ENCODE assay signal across 20 cellular contexts in genomic region chr17:19390951-19391350, GRCh38. TPM values are rescaled to one million over a fixed set of nuclear protein-coding genes. Genes with fewer than 3 reads are reported as not detected.
"Had no signal": no experiment of that assay in that cellular context is flagged by ENCODE, and none has a peak within 500 bp of the region (broad histone marks: within the 10 kb centered on the region; RNA-seq: fewer than 3 reads in every experiment).

No MANE protein-coding gene starts in this region.

- H3K79me2 ChIP-seq: parathyroid adenoma had no signal

- ATAC-seq: activated CD8-positive, alpha-beta memory T cell treated with anti-CD3 and anti-CD28 coated beads, Interleukin-2, amount 10 ng/mL, durations not matched to agents 7 days and 5 days; activated T-helper 17 cell treated with anti-CD3 and anti-CD28 coated beads, Interleukin-2, amount 50 U/mL, for 72 hours; left cardiac atrium; natural killer cell; stimulated activated naive B cell treated with anti-CD40 and anti-IgM and Interleukin-4, amounts not matched to agents 10 μg/mL and 1 μg/mL and 100 μg/mL, for 72 hours had no signal

- H3K9ac ChIP-seq: parathyroid adenoma, SK-N-SH had no signal

- H3K9me2 ChIP-seq: SK-N-SH had no signal

- H3K36me3 ChIP-seq: brain microvascular endothelial cell, esophagus muscularis mucosa, thyroid gland had no signal

- H3K27ac ChIP-seq: brain microvascular endothelial cell, parathyroid adenoma, thyroid gland had no signal

- H3K27me3 ChIP-seq: brain microvascular endothelial cell, esophagus muscularis mucosa, thyroid gland had no signal

- H2AFZ ChIP-seq: parathyroid adenoma had no signal

- H3K4me2 ChIP-seq: SK-N-SH had no signal

- H3K27me3 Mint-ChIP-seq: activated T-helper 17 cell treated with anti-CD3 and anti-CD28 coated beads, Interleukin-2, amount 50 U/mL, for 72 hours; dendritic cell treated with granulocyte-macrophage colony-stimulating factor and Interleukin-4, amounts not matched to agents 40 ng/mL and 50 ng/mL, for 4 days had no signal

- H3K36me3 Mint-ChIP-seq: activated CD8-positive, alpha-beta memory T cell treated with anti-CD3 and anti-CD28 coated beads, Interleukin-2, amount 10 ng/mL, durations not matched to agents 7 days and 5 days; activated naive CD8-positive, alpha-beta T cell treated with anti-CD3 and anti-CD28 coated beads for 36 hours; natural killer cell had no signal

- H3K9me3 Mint-ChIP-seq: activated B cell treated with CpG ODN at 0.5 μM for 24 hours; activated CD4-positive, alpha-beta memory T cell treated with anti-CD3 and anti-CD28 coated beads, Interleukin-2, amount 10 ng/mL, durations not matched to agents 7 days and 5 days; activated naive CD8-positive, alpha-beta T cell treated with anti-CD3 and anti-CD28 coated beads for 36 hours; activated T-helper 17 cell treated with anti-CD3 and anti-CD28 coated beads, Interleukin-2, amount 50 U/mL, for 72 hours; dendritic cell treated with granulocyte-macrophage colony-stimulating factor and Interleukin-4, amounts not matched to agents 40 ng/mL and 50 ng/mL, for 4 days; natural killer cell; stimulated activated naive B cell treated with anti-CD40 and anti-IgM and Interleukin-4, amounts not matched to agents 10 μg/mL and 1 μg/mL and 100 μg/mL, for 72 hours; T-helper 2 cell treated with Interferon-gamma antibody and Interleukin-4, amounts not matched to agents 5 μg/mL and 100 μg/mL, for 36 hours had no signal

- H3K4me3 ChIP-seq: esophagus muscularis mucosa, thyroid gland had no signal

- H3K9me3 ChIP-seq: esophagus muscularis mucosa, SK-N-SH, thyroid gland had no signal

- H3K4me1 Mint-ChIP-seq: activated B cell treated with CpG ODN at 0.5 μM for 24 hours; activated CD4-positive, alpha-beta memory T cell treated with anti-CD3 and anti-CD28 coated beads, Interleukin-2, amount 10 ng/mL, durations not matched to agents 7 days and 5 days; activated CD8-positive, alpha-beta memory T cell treated with anti-CD3 and anti-CD28 coated beads, Interleukin-2, amount 10 ng/mL, durations not matched to agents 7 days and 5 days; activated T-helper 17 cell treated with anti-CD3 and anti-CD28 coated beads, Interleukin-2, amount 50 U/mL, for 72 hours had no signal

- H3K27ac Mint-ChIP-seq: activated B cell treated with CpG ODN at 0.5 μM for 24 hours; activated CD4-positive, alpha-beta memory T cell treated with anti-CD3 and anti-CD28 coated beads, Interleukin-2, amount 10 ng/mL, durations not matched to agents 7 days and 5 days; activated CD8-positive, alpha-beta memory T cell treated with anti-CD3 and anti-CD28 coated beads, Interleukin-2, amount 10 ng/mL, durations not matched to agents 7 days and 5 days; activated naive CD8-positive, alpha-beta T cell treated with anti-CD3 and anti-CD28 coated beads for 36 hours; activated T-helper 17 cell treated with anti-CD3 and anti-CD28 coated beads, Interleukin-2, amount 50 U/mL, for 72 hours; dendritic cell treated with granulocyte-macrophage colony-stimulating factor and Interleukin-4, amounts not matched to agents 40 ng/mL and 50 ng/mL, for 4 days; natural killer cell; stimulated activated naive B cell treated with anti-CD40 and anti-IgM and Interleukin-4, amounts not matched to agents 10 μg/mL and 1 μg/mL and 100 μg/mL, for 72 hours; T-helper 2 cell treated with Interferon-gamma antibody and Interleukin-4, amounts not matched to agents 5 μg/mL and 100 μg/mL, for 36 hours had no signal

- H3K4me3 Mint-ChIP-seq: activated B cell treated with CpG ODN at 0.5 μM for 24 hours; activated CD4-positive, alpha-beta memory T cell treated with anti-CD3 and anti-CD28 coated beads, Interleukin-2, amount 10 ng/mL, durations not matched to agents 7 days and 5 days; activated CD8-positive, alpha-beta memory T cell treated with anti-CD3 and anti-CD28 coated beads, Interleukin-2, amount 10 ng/mL, durations not matched to agents 7 days and 5 days; activated naive CD8-positive, alpha-beta T cell treated with anti-CD3 and anti-CD28 coated beads for 36 hours; activated T-helper 17 cell treated with anti-CD3 and anti-CD28 coated beads, Interleukin-2, amount 50 U/mL, for 72 hours; dendritic cell treated with granulocyte-macrophage colony-stimulating factor and Interleukin-4, amounts not matched to agents 40 ng/mL and 50 ng/mL, for 4 days; natural killer cell; stimulated activated naive B cell treated with anti-CD40 and anti-IgM and Interleukin-4, amounts not matched to agents 10 μg/mL and 1 μg/mL and 100 μg/mL, for 72 hours; T-helper 2 cell treated with Interferon-gamma antibody and Interleukin-4, amounts not matched to agents 5 μg/mL and 100 μg/mL, for 36 hours had no signal

- DNase-seq: activated B cell treated with CpG ODN at 0.5 μM for 24 hours; activated CD4-positive, alpha-beta memory T cell treated with anti-CD3 and anti-CD28 coated beads, Interleukin-2, amount 10 ng/mL, durations not matched to agents 7 days and 5 days; activated CD4-positive, alpha-beta T cell treated with anti-CD3 and anti-CD28 coated beads for 4 hours; activated CD8-positive, alpha-beta memory T cell treated with anti-CD3 and anti-CD28 coated beads, Interleukin-2, amount 10 ng/mL, durations not matched to agents 7 days and 5 days; activated naive CD4-positive, alpha-beta T cell; activated naive CD8-positive, alpha-beta T cell treated with anti-CD3 and anti-CD28 coated beads for 36 hours; amniotic stem cell; brain microvascular endothelial cell; cerebellar nuclear complex; effector CD8-positive, alpha-beta T cell; left cardiac atrium; natural killer cell; SK-N-SH; stimulated activated naive B cell treated with anti-CD40 and anti-IgM and Interleukin-4, amounts not matched to agents 10 μg/mL and 1 μg/mL and 100 μg/mL, for 72 hours; thyroid gland had no signal

RNA-seq across cellular contexts. Expression of gene MFAP4, which starts 4.0 kb away (rescaled TPM):
- total RNA-seq: activated B cell treated with CpG ODN at 0.5 μM for 24 hours; activated CD4-positive, alpha-beta memory T cell treated with anti-CD3 and anti-CD28 coated beads, Interleukin-2, amount 10 ng/mL, durations not matched to agents 7 days and 5 days; activated CD8-positive, alpha-beta memory T cell treated with anti-CD3 and anti-CD28 coated beads, Interleukin-2, amount 10 ng/mL, durations not matched to agents 7 days and 5 days; activated T-helper 17 cell treated with anti-CD3 and anti-CD28 coated beads, Interleukin-2, amount 50 U/mL, for 72 hours; natural killer cell had no signal
